17 cellular contexts compared by ENCODE assay signal in genomic region chr1:211559222-211560010, GRCh38.
"Had no signal": no experiment of that assay in that cellular context is flagged by ENCODE, and none has a peak within 500 bp of the region (broad histone marks: within the 10 kb centered on the region; RNA-seq: fewer than 3 reads in every experiment).

No MANE protein-coding gene starts in this region.

- H3K27me3 Mint-ChIP-seq: activated naive CD4-positive, alpha-beta T cell treated with anti-CD3 and anti-CD28 coated beads, Interleukin-2, amount 50 U/mL, for 24 hours had no signal

- H3K27me3 ChIP-seq: adrenal gland, esophagus squamous epithelium, testis had no signal

- H3K4me3 ChIP-seq: adrenal gland, esophagus squamous epithelium, psoas muscle, testis had no signal

- H3K27ac ChIP-seq: esophagus squamous epithelium, psoas muscle, testis had no signal

- H3K36me3 ChIP-seq: adrenal gland, esophagus squamous epithelium had no signal

- H3K27ac Mint-ChIP-seq: activated CD4-positive, alpha-beta T cell treated with anti-CD3 and anti-CD28 coated beads, Interleukin-2, amount 10 ng/mL, durations not matched to agents 7 days and 5 days; activated naive CD4-positive, alpha-beta T cell treated with anti-CD3 and anti-CD28 coated beads, Interleukin-2, amount 50 U/mL, for 24 hours; mesothelial cell of epicardium; stimulated activated memory B cell treated with anti-CD40 and anti-IgM and Interleukin-4, amounts not matched to agents 10 μg/mL and 1 μg/mL and 100 μg/mL, for 72 hours had no signal

- H3K4me3 Mint-ChIP-seq: activated CD4-positive, alpha-beta T cell treated with anti-CD3 and anti-CD28 coated beads, Interleukin-2, amount 10 ng/mL, durations not matched to agents 7 days and 5 days; activated naive CD4-positive, alpha-beta T cell treated with anti-CD3 and anti-CD28 coated beads, Interleukin-2, amount 50 U/mL, for 24 hours; activated T-cell treated with anti-CD3 and anti-CD28 coated beads, Interleukin-2, amount 50 U/mL, for 72 hours; mesothelial cell of epicardium; stimulated activated memory B cell treated with anti-CD40 and anti-IgM and Interleukin-4, amounts not matched to agents 10 μg/mL and 1 μg/mL and 100 μg/mL, for 72 hours had no signal

- H3K36me3 Mint-ChIP-seq: mesothelial cell of epicardium; stimulated activated memory B cell treated with anti-CD40 and anti-IgM and Interleukin-4, amounts not matched to agents 10 μg/mL and 1 μg/mL and 100 μg/mL, for 72 hours had no signal

- H3K9me3 Mint-ChIP-seq: activated CD4-positive, alpha-beta T cell treated with anti-CD3 and anti-CD28 coated beads, Interleukin-2, amount 10 ng/mL, durations not matched to agents 7 days and 5 days; activated naive CD4-positive, alpha-beta T cell treated with anti-CD3 and anti-CD28 coated beads, Interleukin-2, amount 50 U/mL, for 24 hours; activated T-cell treated with anti-CD3 and anti-CD28 coated beads, Interleukin-2, amount 50 U/mL, for 72 hours; stimulated activated memory B cell treated with anti-CD40 and anti-IgM and Interleukin-4, amounts not matched to agents 10 μg/mL and 1 μg/mL and 100 μg/mL, for 72 hours had no signal

- ATAC-seq: activated T-cell treated with anti-CD3 and anti-CD28 coated beads, Interleukin-2, amount 50 U/mL, for 72 hours; left cardiac atrium; psoas muscle; sciatic nerve; stimulated activated memory B cell treated with anti-CD40 and anti-IgM and Interleukin-4, amounts not matched to agents 10 μg/mL and 1 μg/mL and 100 μg/mL, for 72 hours had no signal

- DNase-seq: activated CD4-positive, alpha-beta T cell treated with anti-CD3 and anti-CD28 coated beads, Interleukin-2, amount 10 ng/mL, durations not matched to agents 7 days and 5 days; activated gamma-delta T cell; activated T-cell treated with anti-CD3 and anti-CD28 coated beads, Interleukin-2, amount 50 U/mL, for 72 hours; effector CD8-positive, alpha-beta T cell; esophagus squamous epithelium; hippocampal formation; left cardiac atrium; psoas muscle; stimulated activated CD4-positive, alpha-beta T cell treated with anti-CD3 and anti-CD28 coated beads, Interleukin-4, amount 100 ng/mL, for 24 hours; T-helper 1 cell; T-helper 9 cell; testis had no signal

- H3K4me1 Mint-ChIP-seq: activated CD4-positive, alpha-beta T cell treated with anti-CD3 and anti-CD28 coated beads, Interleukin-2, amount 10 ng/mL, durations not matched to agents 7 days and 5 days; activated naive CD4-positive, alpha-beta T cell treated with anti-CD3 and anti-CD28 coated beads, Interleukin-2, amount 50 U/mL, for 24 hours; stimulated activated memory B cell treated with anti-CD40 and anti-IgM and Interleukin-4, amounts not matched to agents 10 μg/mL and 1 μg/mL and 100 μg/mL, for 72 hours had no signal

- H3K9me3 ChIP-seq: adrenal gland, esophagus squamous epithelium, psoas muscle, testis had no signal

- H3K4me1 ChIP-seq: adrenal gland, esophagus squamous epithelium, psoas muscle, testis had no signal
